8 cellular contexts compared by ENCODE assay signal in genomic region chr7:100483101-100483727, GRCh38. TPM values are rescaled to one million over a fixed set of nuclear protein-coding genes. Genes with fewer than 3 reads are reported as not detected.
DNase-seq lines count a peak whose midpoint lies in the region; ATAC-seq, FAIRE-seq and TF ChIP-seq lines count a peak whose summit lies in the region.

No MANE protein-coding gene starts in this region.

- H3K9me3 Mint-ChIP-seq in activated naive CD4-positive, alpha-beta T cell treated with anti-CD3 and anti-CD28 coated beads, Interleukin-2, amount 50 U/mL, for 24 hours: no peaks in the 10 kb centered on the region

- H3K9me3 ChIP-seq in SJSA1 (replicated peaks) (no peaks in the 10 kb centered on the region), pancreas (no peaks in the 10 kb centered on the region), thyroid gland (no peaks in the 10 kb centered on the region)

- H3K4me1 ChIP-seq in SJSA1 (replicated peaks): peaks cover 22% of the 10 kb centered on the region
- peaks cover 0 to 8% (median 7%) of the 10 kb centered on the region in 3 donors for H3K4me1 ChIP-seq in pancreas
- peaks cover 11 to 16% of the 10 kb centered on the region in 2 donors for H3K4me1 ChIP-seq in thyroid gland

- H3K27me3 ChIP-seq in SJSA1 (replicated peaks) (no peaks in the 10 kb centered on the region), pancreas (no peaks in the 10 kb centered on the region), thyroid gland (no peaks in the 10 kb centered on the region)

- peaks cover 7% of the 10 kb centered on the region; the same call in 1 of the 2 replicates for H3K36me3 ChIP-seq in SJSA1
- H3K36me3 ChIP-seq in pancreas: no peaks in the 10 kb centered on the region
- no peaks in the 10 kb centered on the region for H3K36me3 ChIP-seq in thyroid gland

- H3K27ac ChIP-seq in SJSA1: no peak overlapping the region
- peak overlapping the region in 1 of 4 donors; percentile 22 for H3K27ac ChIP-seq in pancreas
- peak overlapping the region in 2 of 3 donors; percentile 7 to 51 for H3K27ac ChIP-seq in thyroid gland

- peak overlapping the region; percentile 89 for H3K4me3 Mint-ChIP-seq in activated naive CD4-positive, alpha-beta T cell treated with anti-CD3 and anti-CD28 coated beads, Interleukin-2, amount 50 U/mL, for 24 hours

- intact Hi-C loops in Right ventricle myocardium inferior (cut with DNase I) (loop anchor here (1.0 to 2.0 kb wide), 2 partner anchors 18 to 56 kb away; partner anchors contain the start of gene AGFG2), pancreas (cut with DNase I) (loop anchor here in 1 of 3 donors (10.0 kb wide), 1 partner anchor 52 kb away; the partner anchor contains the start of gene AGFG2), thyroid gland (cut with DNase I) (loop anchor here (5.0 kb wide), 1 partner anchor 74 kb away; no protein-coding TSS in a partner anchor)

- no peak for FAIRE-seq in pancreas (lab: Jason Lieb, UNC)

- H3K27ac Mint-ChIP-seq in activated naive CD4-positive, alpha-beta T cell treated with anti-CD3 and anti-CD28 coated beads, Interleukin-2, amount 50 U/mL, for 24 hours: peak overlapping the region; percentile 72

- no peak for TF ChIP-seq POLR2A in thyroid gland (IDR thresholded peaks at IDR 0.05)

- WGBS in pancreas, 2 donors: 0 to 1% methylated on average over 44 to 79 of the region's 79 CpGs
- WGBS in thyroid gland, 2 donors: 0% methylated on average over 3 to 14 of the region's 79 CpGs

- peak; percentile 48 for TF ChIP-seq CTCF in AG09319 (IDR thresholded peaks at IDR 0.05; ENCODE audit: low read depth, low read length)
- TF ChIP-seq CTCF in pancreas (IDR thresholded peaks at IDR 0.05): peak; percentile 89 to 98 (median 93)
- TF ChIP-seq CTCF in thyroid gland (IDR thresholded peaks at IDR 0.05): peak; percentile 31 to 99 (median 97)

- DNase-seq in AG09319 (ENCODE audit: extremely low read depth, low read depth): no peak
- DNase-seq in SJSA1 (ENCODE audit: low read depth in 1 of 2, low spot score in 2 of 2): peak; percentile 63 to 71
- peak; percentile 86 for DNase-seq in Right ventricle myocardium inferior (ENCODE audit: missing footprints)
- peak in 5 of 6 donors; percentile 59 to 93 (median 78) for DNase-seq in pancreas
- peak; percentile 62 to 66 for DNase-seq in thyroid gland

- no peaks in the 10 kb centered on the region for H3K36me3 Mint-ChIP-seq in activated naive CD4-positive, alpha-beta T cell treated with anti-CD3 and anti-CD28 coated beads, Interleukin-2, amount 50 U/mL, for 24 hours

- H3K4me1 Mint-ChIP-seq in activated naive CD4-positive, alpha-beta T cell treated with anti-CD3 and anti-CD28 coated beads, Interleukin-2, amount 50 U/mL, for 24 hours: peaks cover 15% of the 10 kb centered on the region

- H3K4me3 ChIP-seq in SJSA1 (peak overlapping the region; percentile 61), pancreas (peak overlapping the region; percentile 49 to 55 (median 50)), thyroid gland (replicated peaks in 1 of 3) (peak overlapping the region in 2 of 3 donors; percentile 28 to 60)

- ATAC-seq in GM18867 (IDR thresholded peaks at IDR 0.05; ENCODE audit: unreplicated experiment): peak; percentile 52
- ATAC-seq in HG03521 (IDR thresholded peaks at IDR 0.05; ENCODE audit: unreplicated experiment): peak; percentile 55
- peak; percentile 59 for ATAC-seq in Right ventricle myocardium inferior
- peak; percentile 57 to 73 (median 71) for ATAC-seq in pancreas

- no peaks in the 10 kb centered on the region for H3K27me3 Mint-ChIP-seq in activated naive CD4-positive, alpha-beta T cell treated with anti-CD3 and anti-CD28 coated beads, Interleukin-2, amount 50 U/mL, for 24 hours

RNA-seq across cellular contexts. Expression of gene NYAP1, which starts 0.5 kb away (rescaled TPM):
- total RNA-seq in SJSA1 (2014; rRNA removed; shearing (Covaris generic)): 0.63 and 0.87 TPM in 2 replicates
- total RNA-seq in Right ventricle myocardium inferior: 0.54 TPM
- 1 to 10 TPM in 1 of 6 donors, under 1 TPM in 5; 0.25 to 1.1 (median 0.81) TPM for total RNA-seq in pancreas
- polyA plus RNA-seq in pancreas: 1 to 10 TPM; 3.7 to 4.8 TPM
- total RNA-seq in thyroid gland: 1 to 10 TPM in 2 of 4 donors, under 1 TPM in 1, not detected in 1; 0.40 to 1.3 (median 1.0) TPM

RNA-seq across cellular contexts. Expression of gene TSC22D4, which starts 4.2 kb away (rescaled TPM):
- 25.3 and 32.7 TPM in 2 replicates for total RNA-seq in SJSA1 (2014; rRNA removed; shearing (Covaris generic))
- total RNA-seq in Right ventricle myocardium inferior: 50.3 TPM
- total RNA-seq in pancreas: 10 to 100 TPM; 17.4 to 36.8 (median 19.8) TPM
- polyA plus RNA-seq in pancreas: 10 to 100 TPM; 37.1 to 44.6 TPM
- total RNA-seq in thyroid gland: 10 to 100 TPM; 22.7 to 37.8 (median 27.9) TPM

RNA-seq across cellular contexts. Expression of gene SPACDR, which starts 19.2 kb away (rescaled TPM):
- total RNA-seq in SJSA1 (2014; rRNA removed; shearing (Covaris generic)): 0.66 TPM in 1 of 2 replicates, not detected in the other
- total RNA-seq in Right ventricle myocardium inferior: 0.35 TPM
- total RNA-seq in pancreas: under 1 TPM in 2 of 6 donors, not detected in 4; 0.24 to 0.28 TPM
- polyA plus RNA-seq in pancreas: under 1 TPM; 0.34 to 0.68 TPM
- total RNA-seq in thyroid gland: 1 to 10 TPM in 1 of 4 donors, not detected in 3; 2.0 TPM

RNA-seq across cellular contexts. Expression of gene PPP1R35, which starts 46.9 kb away (rescaled TPM):
- total RNA-seq in SJSA1 (2014; rRNA removed; shearing (Covaris generic)): 56.4 and 71.5 TPM in 2 replicates
- total RNA-seq in Right ventricle myocardium inferior (12.4 TPM), pancreas (10 to 100 TPM; 10.8 to 18.9 (median 14.5) TPM), thyroid gland (10 to 100 TPM; 28.4 to 67.2 (median 45.5) TPM)
- polyA plus RNA-seq in pancreas: 10 to 100 TPM; 60.4 to 65.8 TPM

RNA-seq across cellular contexts. Expression of gene MEPCE, which starts 53.6 kb away (rescaled TPM):
- total RNA-seq in SJSA1 (2014; rRNA removed; shearing (Covaris generic)): 18.2 and 25.6 TPM in 2 replicates
- total RNA-seq in Right ventricle myocardium inferior (24.9 TPM), pancreas (10 to 100 TPM; 11.1 to 17.5 (median 15.2) TPM), thyroid gland (10 to 100 TPM; 42.9 to 48.7 (median 45.6) TPM)
- 10 to 100 TPM; 18.0 to 20.7 TPM for polyA plus RNA-seq in pancreas
